In genomic region chr10:100744136-100744979, GRCh38 we compare ENCODE assay signal across 9 cellular contexts.
DNase-seq lines count a peak whose midpoint lies in the region; ATAC-seq and TF ChIP-seq lines count a peak whose summit lies in the region.
"Had no signal": no experiment of that assay in that cellular context is flagged by ENCODE, and none has a peak within 500 bp of the region (broad histone marks: within the 10 kb centered on the region; RNA-seq: fewer than 3 reads in every experiment).

No MANE protein-coding gene starts in this region.

- no peaks in the 10 kb centered on the region for H3K9me3 Mint-ChIP-seq in activated naive CD8-positive, alpha-beta T cell treated with anti-CD3 and anti-CD28 coated beads, Interleukin-2, amount 50 U/mL, for 24 hours
- no peaks in the 10 kb centered on the region for H3K9me3 Mint-ChIP-seq in nephron progenitor cell

- H3K36me3 Mint-ChIP-seq in activated naive CD8-positive, alpha-beta T cell treated with anti-CD3 and anti-CD28 coated beads, Interleukin-2, amount 50 U/mL, for 24 hours (ENCODE audit: low read depth) = no peaks in the 10 kb centered on the region
- peaks cover 15% of the 10 kb centered on the region for H3K36me3 Mint-ChIP-seq in nephron progenitor cell (ENCODE audit: low read depth)

- peaks cover 2% of the 10 kb centered on the region; the same call in 1 of the 2 replicates for H3K4me1 ChIP-seq in HEK293 (ENCODE audit: control insufficient read depth, insufficient read depth, low read length)

- POLR2A ChIA-PET in HEK293 (lab: Yijun Ruan, JAX) = interaction anchor here (0.7 to 1.8 kb wide), 5 partner anchors 88 to 209 kb away, joined by 3 to 7 read pairs (median 5); partner anchors contain the start of gene HIF1AN

- H3K27me3 Mint-ChIP-seq in activated naive CD8-positive, alpha-beta T cell treated with anti-CD3 and anti-CD28 coated beads, Interleukin-2, amount 50 U/mL, for 24 hours = peaks cover 81% of the 10 kb centered on the region
- peaks cover 77% of the 10 kb centered on the region for H3K27me3 Mint-ChIP-seq in nephron progenitor cell (ENCODE audit: low read depth, poor library complexity)

- no peaks in the 10 kb centered on the region for H3K36me3 ChIP-seq in HEK293 (ENCODE audit: control insufficient read depth in 2 of 2, insufficient read depth in 1 of 2, low read length in 2 of 2)

- DNase-seq in DMS 273 (lab: John Stamatoyannopoulos, UW; ENCODE audit: unreplicated experiment) (peak; percentile 49), DMS 273 treated with DMSO at 0.1 percent for 48 hours (lab: John Stamatoyannopoulos, UW) (no peak), nephron progenitor cell (peak; percentile 74), DMS153 treated with DMSO at 0.1 percent for 48 hours (lab: John Stamatoyannopoulos, UW; ENCODE audit: unreplicated experiment) (no peak), SHP77 (lab: John Stamatoyannopoulos, UW) (no peak), NCI-H345 (lab: John Stamatoyannopoulos, UW) (no peak)
- no peak for DNase-seq in activated naive CD8-positive, alpha-beta T cell treated with anti-CD3 and anti-CD28 coated beads, Interleukin-2, amount 50 U/mL, for 24 hours

- H3K27ac Mint-ChIP-seq in activated naive CD8-positive, alpha-beta T cell treated with anti-CD3 and anti-CD28 coated beads, Interleukin-2, amount 50 U/mL, for 24 hours = no peak overlapping the region
- H3K27ac Mint-ChIP-seq in nephron progenitor cell = peak overlapping the region; percentile 52

- CTCF ChIA-PET in HEK293 (lab: Yijun Ruan, JAX) = interaction anchor here (0.6 to 4.2 kb wide), 55 partner anchors 7 to 1865 kb away, joined by 3 to 144 read pairs (median 6); partner anchors contain the start of gene HIF1AN

- peak overlapping the region; percentile 67; the same call in 1 of the 2 replicates for H3K27ac ChIP-seq in HEK293 (ENCODE audit: extremely low read depth, low read depth, low read length)
- H3K27ac ChIP-seq: 22Rv1 had no signal

- no peak overlapping the region for H3K4me3 Mint-ChIP-seq in activated naive CD8-positive, alpha-beta T cell treated with anti-CD3 and anti-CD28 coated beads, Interleukin-2, amount 50 U/mL, for 24 hours
- peak overlapping the region; percentile 87 for H3K4me3 Mint-ChIP-seq in nephron progenitor cell

- peaks cover 39% of the 10 kb centered on the region for H3K4me1 Mint-ChIP-seq in activated naive CD8-positive, alpha-beta T cell treated with anti-CD3 and anti-CD28 coated beads, Interleukin-2, amount 50 U/mL, for 24 hours
- H3K4me1 Mint-ChIP-seq in nephron progenitor cell = peaks cover 74% of the 10 kb centered on the region

- peak overlapping the region; percentile 40 for H3K4me3 ChIP-seq in HEK293 (ENCODE audit: low read depth, low read length)

- TF ChIP-seq CTCF in HEK293 (tag by site-specific recombination; IDR thresholded peaks at IDR 0.05) (no peak), nephron progenitor cell (IDR thresholded peaks at IDR 0.05) (no peak)

- H3K9me3 ChIP-seq in HEK293 (ENCODE audit: control insufficient read depth, insufficient read depth, low read depth, low read length) = no peaks in the 10 kb centered on the region

- peak; percentile 64 for ATAC-seq in activated naive CD8-positive, alpha-beta T cell treated with anti-CD3 and anti-CD28 coated beads, Interleukin-2, amount 50 U/mL, for 24 hours

TF ChIP-seq in HEK293, 187 proteins besides CTCF, POLR2A, EP300 and RAD21 (continues in another document):
- TF ChIP-seq ZNF280C (tag by site-specific recombination; IDR thresholded peaks at IDR 0.05) (no peak), ZBTB1 (tag by site-specific recombination; IDR thresholded peaks at IDR 0.05) (no peak), ZNF362 (tag by site-specific recombination; IDR thresholded peaks at IDR 0.05) (no peak), TSHZ1 (tag by site-specific recombination; IDR thresholded peaks at IDR 0.05; ENCODE audit: borderline replicate concordance) (peak; percentile 39; the same call in 1 of the 2 replicates), ZNF221 (tag by site-specific recombination; IDR thresholded peaks at IDR 0.05; ENCODE audit: borderline replicate concordance) (no peak), ZNF660 (tag by site-specific recombination; IDR thresholded peaks at IDR 0.05) (peak; percentile 68; the same call in 1 of the 2 replicates), SP2 (tag by site-specific recombination; IDR thresholded peaks at IDR 0.05) (peak; percentile 73), FEZF1 (tag by site-specific recombination; IDR thresholded peaks at IDR 0.05) (peak; percentile 31; the same call in 1 of the 2 replicates), ZNF366 (tag by site-specific recombination; conservative IDR thresholded peaks at IDR 0.05) (peak; percentile 64), ZFP37 (tag by site-specific recombination; IDR thresholded peaks at IDR 0.05) (0 out of 2 replicates have a peak, but pooled peaks have one; percentile 56), EGR2 (tag by site-specific recombination; IDR thresholded peaks at IDR 0.05; ENCODE audit: low read depth) (peak; percentile 79), KLF10 (tag by site-specific recombination; IDR thresholded peaks at IDR 0.05) (peak; percentile 18; the same call in 1 of the 2 replicates), ZBTB17 (tag by site-specific recombination; IDR thresholded peaks at IDR 0.05) (peak; percentile 82), ZNF561 (tag by site-specific recombination; IDR thresholded peaks at IDR 0.05; ENCODE audit: borderline replicate concordance) (peak; percentile 29; the same call in 1 of the 2 replicates), ZIC2 (tag by site-specific recombination; IDR thresholded peaks at IDR 0.05) (peak; percentile 59)

Comparison
In these comparisons a context has a peak if more than half of its experiments do, and no peak if none do; other contexts are left out.
1. DNase-seq: peak in DMS 273 (single experiment) and nephron progenitor cell (single experiment); none in DMS 273 treated with DMSO at 0.1 percent for 48 hours (single experiment), activated naive CD8-positive, alpha-beta T cell treated with anti-CD3 and anti-CD28 coated beads, Interleukin-2, amount 50 U/mL, for 24 hours (single experiment), DMS153 treated with DMSO at 0.1 percent for 48 hours (single experiment), SHP77 (0 of 2) and NCI-H345 (single experiment).